ENCODE assay signal across 2 cellular contexts in genomic region chr12:68807576-68808387, GRCh38.
A peak's percentile ranks its signal among the peaks of the same experiment; 100 is the strongest.
TF ChIP-seq lines count a peak whose summit lies in the region.

Gene MDM2, plus strand, starts transcription at chr12:68808177. Its CDS starts 301 bp downstream, at chr12:68808478.

TF ChIP-seq in IMR-90, 13 proteins besides CTCF, POLR2A, EP300 and RAD21:
- peak; percentile 57; the same call in 1 of the 2 replicates for TF ChIP-seq MAZ (IDR thresholded peaks at IDR 0.05; ENCODE audit: borderline replicate concordance, low read depth, low read length)
- TF ChIP-seq SMC3 (IDR thresholded peaks at IDR 0.05; ENCODE audit: low read depth, low read length) = no peak; the same call in 1 of the 2 replicates
- peak; percentile 10; the same call in 1 of the 2 replicates for TF ChIP-seq CEBPB (IDR thresholded peaks at IDR 0.05; ENCODE audit: low read depth, low read length)
- no peak for TF ChIP-seq CHD1 (IDR thresholded peaks at IDR 0.05; ENCODE audit: low read depth, low read length)
- no peak for TF ChIP-seq MAFK (IDR thresholded peaks at IDR 0.05; ENCODE audit: low read depth, low read length)
- TF ChIP-seq, protein P1, sequence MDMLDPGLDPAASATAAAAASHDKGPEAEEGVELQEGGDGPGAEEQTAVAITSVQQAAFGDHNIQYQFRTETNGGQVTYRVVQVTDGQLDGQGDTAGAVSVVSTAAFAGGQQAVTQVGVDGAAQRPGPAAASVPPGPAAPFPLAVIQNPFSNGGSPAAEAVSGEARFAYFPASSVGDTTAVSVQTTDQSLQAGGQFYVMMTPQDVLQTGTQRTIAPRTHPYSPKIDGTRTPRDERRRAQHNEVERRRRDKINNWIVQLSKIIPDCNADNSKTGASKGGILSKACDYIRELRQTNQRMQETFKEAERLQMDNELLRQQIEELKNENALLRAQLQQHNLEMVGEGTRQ (IDR thresholded peaks at IDR 0.05; ENCODE audit: low read depth, low read length) = no peak
- no peak for TF ChIP-seq NFE2L2 (IDR thresholded peaks at IDR 0.05; ENCODE audit: low read depth, low read length)
- TF ChIP-seq ELK1 (IDR thresholded peaks at IDR 0.05; ENCODE audit: borderline replicate concordance, low read depth, low read length) = no peak
- no peak for TF ChIP-seq RFX5 (IDR thresholded peaks at IDR 0.05; ENCODE audit: low read depth, low read length)
- no peak for TF ChIP-seq FOS (IDR thresholded peaks at IDR 0.05; ENCODE audit: low read depth, low read length)
- 0 out of 2 replicates have a peak, but pooled peaks have one; percentile 29 for TF ChIP-seq MXI1 (IDR thresholded peaks at IDR 0.05; ENCODE audit: borderline replicate concordance, low read depth, low read length)

TF ChIP-seq in endothelial cell of umbilical vein, 7 proteins besides CTCF, POLR2A, EP300 and RAD21:
- peak; percentile 3 for TF ChIP-seq MAX (IDR thresholded peaks at IDR 0.05; ENCODE audit: insufficient read depth, insufficient read length)
- no peak for TF ChIP-seq MYC (IDR thresholded peaks at IDR 0.05; ENCODE audit: low read depth, low read length)
- TF ChIP-seq FOS (IDR thresholded peaks at IDR 0.05; ENCODE audit: borderline replicate concordance, insufficient read depth, low read length) = no peak
- no peak for TF ChIP-seq EZH2 (IDR thresholded peaks at IDR 0.05; ENCODE audit: borderline replicate concordance, low read depth, low read length, severe bottlenecking)
- peak; percentile 91 for TF ChIP-seq POLR2AphosphoS5 (IDR thresholded peaks at IDR 0.05; ENCODE audit: insufficient read depth, low read depth, low read length)
- no peak for TF ChIP-seq GATA2 (IDR thresholded peaks at IDR 0.05; ENCODE audit: insufficient read depth, insufficient read length, low read depth, low read length)
TF ChIP-seq in endothelial cell of umbilical vein: peak in this region for 2.
